ENCODE assay signal across 8 cellular contexts in the genomic region with DNA sequence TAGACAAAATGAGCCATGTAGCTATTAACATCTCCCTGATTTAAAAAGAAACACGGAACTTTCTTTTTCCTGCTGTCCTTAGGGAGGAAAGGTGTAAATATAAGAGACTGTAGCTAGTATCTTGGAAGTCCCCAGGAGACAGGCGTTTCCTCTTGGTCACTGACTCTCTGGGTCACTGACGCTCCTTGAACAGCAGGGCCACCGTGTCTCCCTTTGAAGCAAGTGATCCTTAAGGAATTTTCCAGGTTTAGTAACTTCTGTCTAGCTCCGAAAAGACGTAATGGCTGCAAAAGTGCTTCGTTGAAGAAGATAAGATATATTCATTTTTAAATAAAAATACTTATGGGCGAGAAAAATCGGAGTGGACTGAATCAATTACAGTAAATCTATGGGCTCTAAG. TPM values are rescaled to one million over a fixed set of nuclear protein-coding genes. Genes with fewer than 3 reads are reported as not detected.
DNase-seq lines count a peak whose midpoint lies in the region; TF ChIP-seq lines count a peak whose summit lies in the region.

No MANE protein-coding gene starts in this region.

- no peak for TF ChIP-seq CTCF in brain (conservative IDR thresholded peaks at IDR 0.05)

- peak overlapping the region; percentile 98 for H3K4me3 ChIP-seq in mesodermal cell (ENCODE audit: extremely low read depth, insufficient read depth, low read length, poor library complexity, severe bottlenecking)

- H3K27ac ChIP-seq in mesodermal cell (ENCODE audit: low read depth, low read length, severe bottlenecking) = peak overlapping the region; percentile 89

- peaks cover 13% of the 10 kb centered on the region for H3K36me3 ChIP-seq in mesodermal cell (ENCODE audit: control insufficient read depth, insufficient read depth, low read length)

- peaks cover 45% of the 10 kb centered on the region for H3K4me1 Mint-ChIP-seq in brain

- H3K4me3 Mint-ChIP-seq in brain = peak overlapping the region; percentile 87 to 96 (median 92)

- H3K9me3 Mint-ChIP-seq in brain = no peaks in the 10 kb centered on the region

- H3K36me3 Mint-ChIP-seq in brain = peaks cover 3% of the 10 kb centered on the region

- H3K27ac Mint-ChIP-seq in brain = peak overlapping the region; percentile 88 to 94 (median 93)

- H3K4me1 ChIP-seq in mesodermal cell (ENCODE audit: control insufficient read depth, insufficient read depth, low read length, poor library complexity, severe bottlenecking) = peaks cover 28% of the 10 kb centered on the region

- in situ Hi-C loops in ACHN (cut with HindIII; ENCODE audit: low pct_ligation_motif_present, low pct_unique_long_range_greater_than_20kb, low sequenced_read_pairs) = no loop called here

- DNase-seq in ACHN (peak; percentile 29), HT-29 (ENCODE audit: low spot score) (peak; percentile 32), NCI-H748 treated with DMSO at 0.1 percent for 48 hours (lab: John Stamatoyannopoulos, UW) (no peak), superior temporal gyrus (ENCODE audit: extremely low spot score) (no peak), germinal center (ENCODE audit: low spot score) (no peak)
- no peak for DNase-seq in stimulated activated CD4-positive, alpha-beta T cell treated with anti-CD3 and anti-CD28 coated beads, Interleukin-4, amount 100 ng/mL, for 24 hours

- no peaks in the 10 kb centered on the region for H3K9me3 ChIP-seq in mesodermal cell (ENCODE audit: control insufficient read depth, low read length)

- 25 to 32% methylated on average over 3 to 4 of the region's 9 CpGs for WGBS in mesodermal cell (ENCODE audit: insufficient coverage in 2 of 2), 2 experiments

- peaks cover 14% of the 10 kb centered on the region for H3K27me3 Mint-ChIP-seq in brain

RNA-seq across cellular contexts. Expression of gene CLTA, which starts 0.7 kb away (rescaled TPM):
- 273 and 289 TPM in 2 replicates for total RNA-seq in HT-29 (2014; rRNA removed; shearing (Covaris generic))
- 447 TPM for polyA plus RNA-seq in brain (ENCODE audit: insufficient read depth, low read depth, low replicate concordance)
- polyA plus RNA-seq in mesodermal cell (2013, experiment 1 of 2) = 290 TPM
- polyA plus RNA-seq in mesodermal cell (2013, experiment 2 of 2) = 289 TPM

RNA-seq across cellular contexts. Expression of gene CCIN, which starts 20.8 kb away (rescaled TPM):
- total RNA-seq in HT-29 (2014; rRNA removed; shearing (Covaris generic)) = not detected in 2 replicates
- not detected for polyA plus RNA-seq in brain (ENCODE audit: insufficient read depth, low read depth, low replicate concordance)
- polyA plus RNA-seq in mesodermal cell (2013, experiment 1 of 2) = 0.22 TPM
- 0.20 TPM for polyA plus RNA-seq in mesodermal cell (2013, experiment 2 of 2)

RNA-seq across cellular contexts. Expression of gene GLIPR2, which starts 53.4 kb away (rescaled TPM):
- 0.10 and 0.28 TPM in 2 replicates for total RNA-seq in HT-29 (2014; rRNA removed; shearing (Covaris generic))
- polyA plus RNA-seq in brain (ENCODE audit: insufficient read depth, low read depth, low replicate concordance) = 16.2 TPM
- 37.2 TPM for polyA plus RNA-seq in mesodermal cell (2013, experiment 1 of 2)
- 41.1 TPM for polyA plus RNA-seq in mesodermal cell (2013, experiment 2 of 2)

Comparison
In these comparisons a context has a peak if more than half of its experiments do, and no peak if none do; other contexts are left out.
1. DNase-seq: peak in ACHN (single experiment) and HT-29 (single experiment); none in stimulated activated CD4-positive, alpha-beta T cell treated with anti-CD3 and anti-CD28 coated beads, Interleukin-4, amount 100 ng/mL, for 24 hours (single experiment), NCI-H748 treated with DMSO at 0.1 percent for 48 hours (single experiment), superior temporal gyrus (single experiment) and germinal center (single experiment).